Comparison of ENCODE assay signal across 6 cellular contexts in genomic region chr7:158386355-158386618, GRCh38.
"Had no signal": no experiment of that assay in that cellular context is flagged by ENCODE, and none has a peak within 500 bp of the region (broad histone marks: within the 10 kb centered on the region; RNA-seq: fewer than 3 reads in every experiment).

No MANE protein-coding gene starts in this region.

- ATAC-seq: GM23338 had no signal

- H3K4me3 ChIP-seq: GM23338, HAP-1 had no signal

- DNase-seq: H7, KG1 had no signal

- H3K9me3 ChIP-seq: HAP-1 had no signal

- FAIRE-seq: H1, HTR-8/SVneo had no signal

- H2AFZ ChIP-seq: GM23338 had no signal

- H3K36me3 ChIP-seq: HAP-1 had no signal

- H3K4me1 ChIP-seq: HAP-1 had no signal

- H3K4me2 ChIP-seq: GM23338 had no signal
